ENCODE assay signal across 25 cellular contexts in genomic region chr2:65026640-65027464, GRCh38. TPM values are rescaled to one million over a fixed set of nuclear protein-coding genes. Genes with fewer than 3 reads are reported as not detected.
DNase-seq lines count a peak whose midpoint lies in the region; ATAC-seq and TF ChIP-seq lines count a peak whose summit lies in the region.
"Had no signal": no experiment of that assay in that cellular context is flagged by ENCODE, and none has a peak within 500 bp of the region (broad histone marks: within the 10 kb centered on the region; RNA-seq: fewer than 3 reads in every experiment).

No MANE protein-coding gene starts in this region.

- no peaks in the 10 kb centered on the region for H4K20me1 ChIP-seq in OCI-LY3 (ENCODE audit: insufficient read depth, low read length)

- H3K79me2 ChIP-seq in OCI-LY3 (ENCODE audit: low read length): no peaks in the 10 kb centered on the region

- H3K9me3 ChIP-seq in OCI-LY3 (ENCODE audit: insufficient read depth, low read length): no peaks in the 10 kb centered on the region
- H3K9me3 ChIP-seq in aorta (ENCODE audit: control insufficient read depth, low read length): no peaks in the 10 kb centered on the region
- no peaks in the 10 kb centered on the region for H3K9me3 ChIP-seq in right atrium auricular region
- H3K9me3 ChIP-seq: ascending aorta, heart right ventricle, SJSA1, suprapubic skin had no signal

- H2AFZ ChIP-seq in OCI-LY3 (ENCODE audit: low read depth, low read length): no peak overlapping the region

- H3K4me2 ChIP-seq in OCI-LY3 (ENCODE audit: low read length): peak overlapping the region; percentile 53

- H3K9ac ChIP-seq in OCI-LY3 (ENCODE audit: low read length): no peak overlapping the region

- peaks cover 36% of the 10 kb centered on the region for H3K4me1 Mint-ChIP-seq in memory B cell
- H3K4me1 Mint-ChIP-seq in T-cell: peaks cover 16 to 23% (median 18%) of the 10 kb centered on the region in 3 donors

- ATAC-seq in GM21360 (IDR thresholded peaks at IDR 0.05; ENCODE audit: unreplicated experiment) (peak; percentile 37), memory B cell (ENCODE audit: low read depth) (peak; percentile 67), aorta (ENCODE audit: low FRiP score) (no peak), T-cell (replicated peaks in 1 of 4) (no peak)
- ATAC-seq: natural killer cell treated with Interleukin-12 subunit alpha and Interleukin-12 subunit beta and Interleukin-15 and Interleukin-18, amount 100 ng/mL, for 72 hours; PC-3 had no signal

- peaks cover 58% of the 10 kb centered on the region for H3K4me1 ChIP-seq in OCI-LY3 (ENCODE audit: low read length)
- H3K4me1 ChIP-seq in aorta (ENCODE audit: control insufficient read depth in 1 of 2, insufficient read depth in 2 of 2, low read length in 2 of 2): no peaks in the 10 kb centered on the region
- H3K4me1 ChIP-seq in right atrium auricular region: peaks cover 0 to 7% of the 10 kb centered on the region in 2 donors

- intact Hi-C loops in aorta (cut with DNase I): no loop called here

- H3K27ac ChIP-seq in OCI-LY3 (ENCODE audit: low read length) (peak overlapping the region; percentile 48), aorta (ENCODE audit: low read depth in 1 of 2, low read length in 2 of 2) (no peak overlapping the region), right atrium auricular region (no peak overlapping the region)
- H3K27ac ChIP-seq: ascending aorta, SJSA1, suprapubic skin had no signal

- H3K27ac Mint-ChIP-seq in memory B cell (peak overlapping the region; percentile 96), T-cell (no peak overlapping the region)
- H3K27ac Mint-ChIP-seq: mesothelial cell of epicardium; natural killer cell treated with Interleukin-12 subunit alpha and Interleukin-12 subunit beta and Interleukin-15 and Interleukin-18, amount 100 ng/mL, for 72 hours had no signal

- H3K27me3 Mint-ChIP-seq in memory B cell (no peaks in the 10 kb centered on the region), T-cell (no peaks in the 10 kb centered on the region)
- H3K27me3 Mint-ChIP-seq: natural killer cell treated with Interleukin-12 subunit alpha and Interleukin-12 subunit beta and Interleukin-15 and Interleukin-18, amount 100 ng/mL, for 72 hours; progenitor cell of endocrine pancreas had no signal

- H3K36me3 Mint-ChIP-seq in memory B cell (peaks cover 9% of the 10 kb centered on the region), T-cell (peaks cover 20% of the 10 kb centered on the region)
- H3K36me3 Mint-ChIP-seq: mesothelial cell of epicardium had no signal

- no peak overlapping the region for H3K4me3 Mint-ChIP-seq in memory B cell
- no peak overlapping the region for H3K4me3 Mint-ChIP-seq in T-cell
- H3K4me3 Mint-ChIP-seq: CD14-positive monocyte; mesothelial cell of epicardium; natural killer cell treated with Interleukin-12 subunit alpha and Interleukin-12 subunit beta and Interleukin-15 and Interleukin-18, amount 100 ng/mL, for 72 hours had no signal

- POLR2A ChIA-PET in GM10248 (lab: Yijun Ruan, JAX): interaction anchor here (1.4 kb wide), 1 partner anchor 29 kb away, joined by 5 read pairs; the partner anchor contains the start of gene CEP68
- POLR2A ChIA-PET in T-cell (lab: Charles Lee): no interaction called here

- CTCF ChIA-PET in GM10248 (lab: Yijun Ruan, JAX): interaction anchor here (1.2 to 2.9 kb wide), 6 partner anchors 10 to 109 kb away, joined by 3 to 11 read pairs (median 6); partner anchors contain the start of gene CEP68
- CTCF ChIA-PET in T-cell (lab: Charles Lee): interaction anchor here in 1 of 2 donors (0.6 kb wide), 1 partner anchor 57 kb away, joined by 4 read pairs; no protein-coding TSS in a partner anchor

- H3K9me3 Mint-ChIP-seq in memory B cell (no peaks in the 10 kb centered on the region), T-cell (no peaks in the 10 kb centered on the region)
- H3K9me3 Mint-ChIP-seq: CD14-positive monocyte; mesothelial cell of epicardium; natural killer cell treated with Interleukin-12 subunit alpha and Interleukin-12 subunit beta and Interleukin-15 and Interleukin-18, amount 100 ng/mL, for 72 hours had no signal

- H3K27me3 ChIP-seq in OCI-LY3 (ENCODE audit: low read depth, low read length): no peaks in the 10 kb centered on the region
- no peaks in the 10 kb centered on the region for H3K27me3 ChIP-seq in aorta (ENCODE audit: control insufficient read depth in 1 of 2, insufficient read depth in 2 of 2, low read length in 1 of 2)
- H3K27me3 ChIP-seq in right atrium auricular region: no peaks in the 10 kb centered on the region
- H3K27me3 ChIP-seq: ascending aorta, heart right ventricle, SJSA1, suprapubic skin had no signal

- H3K4me3 ChIP-seq in OCI-LY3 (ENCODE audit: low read length) (peak overlapping the region; percentile 15; the same call in 1 of the 2 replicates), aorta (ENCODE audit: low read length in 2 of 2) (no peak overlapping the region), right atrium auricular region (no peak overlapping the region)
- H3K4me3 ChIP-seq: ascending aorta, heart right ventricle, SJSA1, suprapubic skin had no signal

- DNase-seq in GM10248 (ENCODE audit: extremely low spot score) (peak; percentile 57), memory B cell (ENCODE audit: low spot score in 2 of 2) (peak; percentile 53 to 57), aorta (no peak), NCI-H526 (lab: John Stamatoyannopoulos, UW) (no peak), T-cell (no peak), right atrium auricular region (ENCODE audit: low spot score) (no peak)
- DNase-seq: activated CD4-positive, alpha-beta T cell treated with anti-CD3 and anti-CD28 coated beads for 48 hours; activated naive CD4-positive, alpha-beta T cell treated with anti-CD3 and anti-CD28 coated beads, Interleukin-2, amount 50 U/mL, for 16 hours; central memory CD4-positive, alpha-beta T cell; GOT3; heart right ventricle; KBM-7; NCI-H1694 treated with DMSO at 0.1 percent for 48 hours; NCI-H748 treated with DMSO at 0.1 percent for 48 hours; PC-3; T-helper 2 cell had no signal

- 93% methylated on average over 15 of the region's 15 CpGs for WGBS in aorta, 2 donors

- H3K36me3 ChIP-seq in OCI-LY3 (replicated peaks; ENCODE audit: low read depth, low read length) (peaks cover 26% of the 10 kb centered on the region), aorta (ENCODE audit: control insufficient read depth in 1 of 2, insufficient read depth in 2 of 2, low read length in 1 of 2) (no peaks in the 10 kb centered on the region), right atrium auricular region (no peaks in the 10 kb centered on the region)
- H3K36me3 ChIP-seq: suprapubic skin had no signal

- TF ChIP-seq CTCF in GM10248 (IDR thresholded peaks at IDR 0.05; ENCODE audit: control extremely low read depth, extremely low read depth, low read depth, missing control alignments): no peak
- TF ChIP-seq CTCF in OCI-LY3 (IDR thresholded peaks at IDR 0.05; ENCODE audit: low read depth, low read length): no peak
- no peak for TF ChIP-seq CTCF in right atrium auricular region (IDR thresholded peaks at IDR 0.05)

RNA-seq across cellular contexts. Expression of gene CEP68, which starts 29.4 kb away (rescaled TPM):
- total RNA-seq in aorta (10 to 100 TPM; 16.6 to 31.0 TPM), T-cell (10 to 100 TPM; 24.1 to 41.4 (median 37.4) TPM), right atrium auricular region (10 to 100 TPM; 12.5 to 12.7 TPM)
- polyA plus RNA-seq in aorta: 1 to 10 TPM; 3.5 to 9.2 TPM

RNA-seq across cellular contexts. Expression of gene SLC1A4, which starts 37.7 kb away (rescaled TPM):
- total RNA-seq in aorta: 10 to 100 TPM; 22.5 to 26.4 TPM
- polyA plus RNA-seq in aorta: 10 to 100 TPM in 1 of 2 donors, 1 to 10 TPM in 1; 6.9 to 13.1 TPM
- 10 to 100 TPM in 2 of 5 donors, 1 to 10 TPM in 3; 1.9 to 13.8 (median 9.8) TPM for total RNA-seq in T-cell
- 1 to 10 TPM; 2.2 to 6.0 TPM for total RNA-seq in right atrium auricular region

Comparison
In these comparisons a context has a peak if more than half of its experiments do, and no peak if none do; other contexts are left out.
1. DNase-seq: peak in GM10248 (single experiment) and memory B cell (2 of 2); none in aorta (0 of 2), NCI-H526 (0 of 2), T-cell (0 of 34) and right atrium auricular region (single experiment).
2. ATAC-seq: peak in GM21360 (single experiment) and memory B cell (single experiment); none in aorta (single experiment) and T-cell (0 of 4).